1 cellular context compared by ENCODE assay signal in genomic region chr2:97706708-97707345, GRCh38.
TF ChIP-seq lines count a peak whose summit lies in the region.

No MANE protein-coding gene starts in this region.

TF ChIP-seq in HEK293, 187 proteins besides CTCF, POLR2A, EP300 and RAD21 (continued from another document):
- TF ChIP-seq PATZ1 (tag by site-specific recombination; IDR thresholded peaks at IDR 0.05): no peak
